Comparison of ENCODE assay signal across 10 cellular contexts in genomic region chr11:327581-327923, GRCh38. TPM values are rescaled to one million over a fixed set of nuclear protein-coding genes. Genes with fewer than 3 reads are reported as not detected.
DNase-seq lines count a peak whose midpoint lies in the region; ATAC-seq and TF ChIP-seq lines count a peak whose summit lies in the region.
"Had no signal": no experiment of that assay in that cellular context is flagged by ENCODE, and none has a peak within 500 bp of the region (broad histone marks: within the 10 kb centered on the region; RNA-seq: fewer than 3 reads in every experiment).

No MANE protein-coding gene starts in this region.

- ATAC-seq in activated CD8-positive, alpha-beta T cell treated with anti-CD3 and anti-CD28 coated beads, Interleukin-2, amount 10 ng/mL, durations not matched to agents 7 days and 5 days = no peak
- no peak for ATAC-seq in GM21526 (IDR thresholded peaks at IDR 0.05; ENCODE audit: low FRiP score, unreplicated experiment)
- no peak for ATAC-seq in HG02588 (IDR thresholded peaks at IDR 0.05; ENCODE audit: unreplicated experiment)

- H3K4me1 ChIP-seq in smooth muscle cell (ENCODE audit: low read depth) = peaks cover 7% of the 10 kb centered on the region

- TF ChIP-seq CTCF in HL-60 (IDR thresholded peaks at IDR 0.05; ENCODE audit: insufficient read depth, low read length) (no peak), smooth muscle cell (IDR thresholded peaks at IDR 0.05; ENCODE audit: borderline replicate concordance, insufficient read depth, poor library complexity, severe bottlenecking) (no peak)

- H3K9ac ChIP-seq in smooth muscle cell (ENCODE audit: low read depth) = no peak overlapping the region

- H3K4me2 ChIP-seq in smooth muscle cell = peak overlapping the region; percentile 30

- DNase-seq in HL-60 (ENCODE audit: low read depth in 1 of 2, low spot score in 1 of 2) (no peak), islet precursor cell (peak; percentile 7), smooth muscle cell (lab: John Stamatoyannopoulos, UW; ENCODE audit: unreplicated experiment) (no peak), GOT3 (lab: John Stamatoyannopoulos, UW) (no peak), NCI-H526 (lab: John Stamatoyannopoulos, UW) (no peak)
- DNase-seq in activated CD8-positive, alpha-beta T cell treated with anti-CD3 and anti-CD28 coated beads, Interleukin-2, amount 10 ng/mL, durations not matched to agents 7 days and 5 days = peak; percentile 21
- DNase-seq: NCI-H524 treated with DMSO at 0.1 percent for 48 hours had no signal

- H3K4me1 Mint-ChIP-seq in activated CD8-positive, alpha-beta T cell treated with anti-CD3 and anti-CD28 coated beads, Interleukin-2, amount 10 ng/mL, durations not matched to agents 7 days and 5 days (ENCODE audit: low read depth) = peaks cover 85% of the 10 kb centered on the region

- H3K27me3 ChIP-seq in HL-60 (ENCODE audit: insufficient read depth, poor library complexity, severe bottlenecking) (peaks cover 4% of the 10 kb centered on the region), smooth muscle cell (ENCODE audit: low read depth) (no peaks in the 10 kb centered on the region)

- no peaks in the 10 kb centered on the region for H4K20me1 ChIP-seq in smooth muscle cell (ENCODE audit: low read depth)

- peaks cover 4% of the 10 kb centered on the region for H3K9me3 Mint-ChIP-seq in activated CD8-positive, alpha-beta T cell treated with anti-CD3 and anti-CD28 coated beads, Interleukin-2, amount 10 ng/mL, durations not matched to agents 7 days and 5 days (ENCODE audit: insufficient read depth)

- peaks cover 4% of the 10 kb centered on the region for H3K79me2 ChIP-seq in smooth muscle cell (ENCODE audit: low read depth)

- H3K4me3 Mint-ChIP-seq in activated CD8-positive, alpha-beta T cell treated with anti-CD3 and anti-CD28 coated beads, Interleukin-2, amount 10 ng/mL, durations not matched to agents 7 days and 5 days = peak overlapping the region; percentile 74

- H3F3A ChIP-seq in smooth muscle cell (ENCODE audit: low read depth) = peaks cover 13% of the 10 kb centered on the region

- peak overlapping the region; percentile 98 for H3K27ac Mint-ChIP-seq in activated CD8-positive, alpha-beta T cell treated with anti-CD3 and anti-CD28 coated beads, Interleukin-2, amount 10 ng/mL, durations not matched to agents 7 days and 5 days

- no peaks in the 10 kb centered on the region for H3K36me3 ChIP-seq in smooth muscle cell (ENCODE audit: low read depth)

- no peaks in the 10 kb centered on the region for H3K27me3 Mint-ChIP-seq in activated CD8-positive, alpha-beta T cell treated with anti-CD3 and anti-CD28 coated beads, Interleukin-2, amount 10 ng/mL, durations not matched to agents 7 days and 5 days (ENCODE audit: low read depth)

- WGBS in smooth muscle cell (ENCODE audit: low lambda C conversion rate) = 93% methylated on average over 3 of the region's 3 CpGs

- CTCF ChIA-PET in activated CD8-positive, alpha-beta T cell treated with anti-CD3 and anti-CD28 coated beads, Interleukin-2, amount 10 ng/mL, durations not matched to agents 7 days and 5 days (lab: Charles Lee) = interaction anchor here (0.7 to 4.4 kb wide), 10 partner anchors 10 to 399 kb away, joined by 3 to 16 read pairs (median 5); no protein-coding TSS in a partner anchor

- H3K4me3 ChIP-seq in HL-60 (replicated peaks; ENCODE audit: insufficient read depth, low read length) = no peak overlapping the region
- H3K4me3 ChIP-seq in smooth muscle cell = no peak overlapping the region

- peaks cover 18% of the 10 kb centered on the region for H3K36me3 Mint-ChIP-seq in activated CD8-positive, alpha-beta T cell treated with anti-CD3 and anti-CD28 coated beads, Interleukin-2, amount 10 ng/mL, durations not matched to agents 7 days and 5 days (ENCODE audit: low read depth)

- POLR2A ChIA-PET in activated CD8-positive, alpha-beta T cell treated with anti-CD3 and anti-CD28 coated beads, Interleukin-2, amount 10 ng/mL, durations not matched to agents 7 days and 5 days (lab: Charles Lee) = interaction anchor here (0.5 to 2.3 kb wide), 7 partner anchors 11 to 60 kb away, joined by 3 to 30 read pairs (median 4); no protein-coding TSS in a partner anchor

- peak overlapping the region; percentile 44 for H3K27ac ChIP-seq in HL-60 (replicated peaks)
- no peak overlapping the region for H3K27ac ChIP-seq in smooth muscle cell (ENCODE audit: low read depth)

- H3K9me3 ChIP-seq in smooth muscle cell (replicated peaks; ENCODE audit: low read depth) = no peaks in the 10 kb centered on the region

- no peak overlapping the region for H2AFZ ChIP-seq in smooth muscle cell (ENCODE audit: low read depth)

RNA-seq across cellular contexts. Expression of gene IFITM3, which starts 6.9 kb away (rescaled TPM):
- 100 to 1,000 TPM; 174 to 182 TPM for total RNA-seq in activated CD8-positive, alpha-beta T cell treated with anti-CD3 and anti-CD28 coated beads, Interleukin-2, amount 10 ng/mL, durations not matched to agents 7 days and 5 days
- 392 and 393 TPM in 2 replicates for total RNA-seq in smooth muscle cell
- 3,295 and 4,132 TPM in 2 replicates for polyA plus RNA-seq in smooth muscle cell

RNA-seq across cellular contexts. Expression of gene IFITM1, which starts 13.7 kb away (rescaled TPM):
- total RNA-seq in activated CD8-positive, alpha-beta T cell treated with anti-CD3 and anti-CD28 coated beads, Interleukin-2, amount 10 ng/mL, durations not matched to agents 7 days and 5 days = 1,000 to 10,000 TPM; 1,265 to 1,278 TPM
- total RNA-seq in smooth muscle cell = 355 TPM in 2 replicates
- polyA plus RNA-seq in smooth muscle cell = 599 and 726 TPM in 2 replicates

RNA-seq across cellular contexts. Expression of gene IFITM2, which starts 19.9 kb away (rescaled TPM):
- 1,000 to 10,000 TPM; 2,197 to 2,304 TPM for total RNA-seq in activated CD8-positive, alpha-beta T cell treated with anti-CD3 and anti-CD28 coated beads, Interleukin-2, amount 10 ng/mL, durations not matched to agents 7 days and 5 days
- 210 and 211 TPM in 2 replicates for total RNA-seq in smooth muscle cell
- 1,227 and 1,486 TPM in 2 replicates for polyA plus RNA-seq in smooth muscle cell

RNA-seq across cellular contexts. Expression of gene IFITM5, which starts 28.2 kb away (rescaled TPM):
- total RNA-seq in activated CD8-positive, alpha-beta T cell treated with anti-CD3 and anti-CD28 coated beads, Interleukin-2, amount 10 ng/mL, durations not matched to agents 7 days and 5 days = not detected
- not detected in 2 replicates for total RNA-seq in smooth muscle cell
- polyA plus RNA-seq in smooth muscle cell = not detected in 2 replicates
- total RNA-seq: cerebellum had no signal

RNA-seq across cellular contexts. Expression of gene PGGHG, which starts 38.6 kb away (rescaled TPM):
- 100 to 1,000 TPM; 487 to 541 TPM for total RNA-seq in activated CD8-positive, alpha-beta T cell treated with anti-CD3 and anti-CD28 coated beads, Interleukin-2, amount 10 ng/mL, durations not matched to agents 7 days and 5 days
- 8.6 and 18.2 TPM in 2 replicates for total RNA-seq in smooth muscle cell
- polyA plus RNA-seq in smooth muscle cell = 16.6 and 24.3 TPM in 2 replicates

Comparison
In these comparisons a context has a peak if more than half of its experiments do, and no peak if none do; other contexts are left out.
1. DNase-seq: peak in activated CD8-positive, alpha-beta T cell treated with anti-CD3 and anti-CD28 coated beads, Interleukin-2, amount 10 ng/mL, durations not matched to agents 7 days and 5 days (single experiment) and islet precursor cell (single experiment); none in HL-60 (0 of 2), smooth muscle cell (single experiment), GOT3 (single experiment) and NCI-H526 (0 of 2).
2. RNA of gene IFITM2, which starts 19.9 kb away (total RNA-seq): 2,197 to 2,304 TPM in activated CD8-positive, alpha-beta T cell treated with anti-CD3 and anti-CD28 coated beads, Interleukin-2, amount 10 ng/mL, durations not matched to agents 7 days and 5 days; 210 to 211 TPM in smooth muscle cell; every median in the first group is over 10 times any median in the second.